ENCODE assay signal across 8 cellular contexts in genomic region chr4:98928505-98929340, GRCh38. TPM values are rescaled to one million over a fixed set of nuclear protein-coding genes. Genes with fewer than 3 reads are reported as not detected.
DNase-seq lines count a peak whose midpoint lies in the region; ATAC-seq and TF ChIP-seq lines count a peak whose summit lies in the region.

Gene EIF4E (minus strand): TSS chr4:98929133. CDS start chr4:98929112, 21 bp downstream.

- peak within 1 kb of the TSS; percentile 67 for H3K4me3 ChIP-seq in mucosa of descending colon

- intact Hi-C loops in mucosa of descending colon (cut with DNase I, micrococcal nuclease), result no loop called here

- peaks cover 4% of the 10 kb centered on the region for H3K36me3 Mint-ChIP-seq in IgD-negative memory B cell

- H3K9me3 ChIP-seq in mucosa of descending colon, result no peaks in the 10 kb centered on the region

- DNase-seq in DMS153 (lab: John Stamatoyannopoulos, UW) (peak; percentile 98), OCI-M2 (lab: John Stamatoyannopoulos, UW; ENCODE audit: unreplicated experiment) (peak; percentile 81), activated T-cell treated with anti-CD3 and anti-CD28 coated beads for 4 hours (peak; percentile 89), epithelial cell of prostate (ENCODE audit: low read depth, low spot score) (peak; percentile 98), mucosa of descending colon (peak; percentile 97 to 99 (median 97))
- DNase-seq in stimulated activated CD8-positive, alpha-beta memory T cell treated with anti-CD3 and anti-CD28 coated beads, Interleukin-4, amount 100 ng/mL, for 24 hours (ENCODE audit: low read depth), result peak; percentile 94

- ATAC-seq in GM21529 (IDR thresholded peaks at IDR 0.05; ENCODE audit: unreplicated experiment) (peak; percentile 63), mucosa of descending colon (peak; percentile 85)

- no peak for TF ChIP-seq CTCF in mucosa of descending colon (IDR thresholded peaks at IDR 0.05)

- peak within 1 kb of the TSS; percentile 97 to 100 (median 99) for H3K27ac Mint-ChIP-seq in IgD-negative memory B cell

- peak within 1 kb of the TSS; percentile 95 to 99 (median 98) for H3K4me3 Mint-ChIP-seq in IgD-negative memory B cell

- H3K27me3 Mint-ChIP-seq in IgD-negative memory B cell, result no peaks in the 10 kb centered on the region

- peaks cover 28% of the 10 kb centered on the region for H3K4me1 ChIP-seq in mucosa of descending colon (ENCODE audit: low read depth)

- H3K36me3 ChIP-seq in mucosa of descending colon (ENCODE audit: low read depth), result no peaks in the 10 kb centered on the region

- peak within 1 kb of the TSS; percentile 97 for H3K27ac ChIP-seq in epithelial cell of prostate

- peaks cover 29 to 45% (median 40%) of the 10 kb centered on the region in 3 donors for H3K4me1 Mint-ChIP-seq in IgD-negative memory B cell

- no peaks in the 10 kb centered on the region for H3K9me3 Mint-ChIP-seq in IgD-negative memory B cell

RNA-seq across cellular contexts. Expression of gene EIF4E, which starts in this region (rescaled TPM):
- 66.7 TPM for polyA plus RNA-seq in IgD-negative memory B cell
- 10 to 100 TPM; 66.7 to 87.6 (median 81.0) TPM for total RNA-seq in mucosa of descending colon

Comparison
In these comparisons a context has a peak if more than half of its experiments do, and no peak if none do; other contexts are left out.
1. Peak in every context shown above with its lines: DNase-seq, ATAC-seq, H3K4me3 ChIP-seq and H3K27ac ChIP-seq.